In genomic region chr1:89358287-89358893, GRCh38 we compare ENCODE assay signal across 8 cellular contexts. TPM values are rescaled to one million over a fixed set of nuclear protein-coding genes. Genes with fewer than 3 reads are reported as not detected.
DNase-seq lines count a peak whose midpoint lies in the region; ATAC-seq and TF ChIP-seq lines count a peak whose summit lies in the region.

No MANE protein-coding gene starts in this region.

- H3K9me3 Mint-ChIP-seq in activated CD4-positive, alpha-beta memory T cell treated with anti-CD3 and anti-CD28 coated beads for 36 hours = no peaks in the 10 kb centered on the region

- H3K27me3 Mint-ChIP-seq in activated CD4-positive, alpha-beta memory T cell treated with anti-CD3 and anti-CD28 coated beads for 36 hours = no peaks in the 10 kb centered on the region

- H3K4me1 Mint-ChIP-seq in activated CD4-positive, alpha-beta memory T cell treated with anti-CD3 and anti-CD28 coated beads for 36 hours (ENCODE audit: low read depth) = peaks cover 41% of the 10 kb centered on the region

- POLR2A ChIA-PET in AG04449 (lab: Yijun Ruan, JAX) = no interaction called here
- POLR2A ChIA-PET in activated CD4-positive, alpha-beta memory T cell treated with anti-CD3 and anti-CD28 coated beads for 36 hours (lab: Charles Lee) = interaction anchor here (0.9 to 2.2 kb wide), 2 partner anchors 85 to 159 kb away, joined by 3 to 7 read pairs; partner anchors contain the start of genes GBP4 and GBP5

- DNase-seq in AG04449 (ENCODE audit: low read depth, low spot score) (no peak), NCI-H82 (lab: John Stamatoyannopoulos, UW) (peak; percentile 88), lung microvascular endothelial cell (ENCODE audit: low read depth in 2 of 2) (peak; percentile 75 to 84)
- DNase-seq in activated CD4-positive, alpha-beta memory T cell treated with anti-CD3 and anti-CD28 coated beads for 36 hours = peak; percentile 86
- DNase-seq in effector CD4-positive, alpha-beta T cell = peak; percentile 73
- peak; percentile 53 for DNase-seq in stimulated activated CD8-positive, alpha-beta memory T cell treated with anti-CD3 and anti-CD28 coated beads, Interleukin-15, amount 100 ng/mL, for 24 hours (ENCODE audit: low read depth)

- no peaks in the 10 kb centered on the region for H3K36me3 Mint-ChIP-seq in activated CD4-positive, alpha-beta memory T cell treated with anti-CD3 and anti-CD28 coated beads for 36 hours

- CTCF ChIA-PET in AG04449 (lab: Yijun Ruan, JAX) = interaction anchor here (0.7 to 6.4 kb wide), 29 partner anchors 8 to 669 kb away, joined by 3 to 66 read pairs (median 4); partner anchors contain the start of gene GBP1
- CTCF ChIA-PET in activated CD4-positive, alpha-beta memory T cell treated with anti-CD3 and anti-CD28 coated beads for 36 hours (lab: Charles Lee) = interaction anchor here (0.6 to 3.7 kb wide), 55 partner anchors 9 to 385 kb away, joined by 3 to 41 read pairs (median 4); partner anchors contain the start of genes GBP2, GBP3, GBP4 and GBP5

- no peak overlapping the region for H3K4me3 ChIP-seq in AG04449 (ENCODE audit: low read depth, low read length)

- intact Hi-C loops in activated CD4-positive, alpha-beta memory T cell treated with anti-CD3 and anti-CD28 coated beads for 36 hours (cut with micrococcal nuclease) = loop anchor here (1.0 to 2.0 kb wide), 7 partner anchors 48 to 360 kb away; partner anchors contain the start of genes GBP2 and GBP4

- peak; percentile 75 for TF ChIP-seq CTCF in AG04449 (IDR thresholded peaks at IDR 0.05; ENCODE audit: insufficient read depth, low read length, missing control alignments)

- H3K4me3 Mint-ChIP-seq in activated CD4-positive, alpha-beta memory T cell treated with anti-CD3 and anti-CD28 coated beads for 36 hours = peak overlapping the region; percentile 68

- peak overlapping the region; percentile 72 for H3K27ac Mint-ChIP-seq in activated CD4-positive, alpha-beta memory T cell treated with anti-CD3 and anti-CD28 coated beads for 36 hours

- ATAC-seq in GM18873 (IDR thresholded peaks at IDR 0.05; ENCODE audit: low FRiP score, unreplicated experiment) = peak; percentile 69
- ATAC-seq in HG03520 (IDR thresholded peaks at IDR 0.05; ENCODE audit: unreplicated experiment) = peak; percentile 57

RNA-seq across cellular contexts. Expression of gene GBP6, which starts 5.5 kb away (rescaled TPM):
- total RNA-seq in activated CD4-positive, alpha-beta memory T cell treated with anti-CD3 and anti-CD28 coated beads for 36 hours = under 1 TPM; 0.73 to 0.81 TPM
- not detected in 2 replicates for total RNA-seq in lung microvascular endothelial cell
